In the genomic region with DNA sequence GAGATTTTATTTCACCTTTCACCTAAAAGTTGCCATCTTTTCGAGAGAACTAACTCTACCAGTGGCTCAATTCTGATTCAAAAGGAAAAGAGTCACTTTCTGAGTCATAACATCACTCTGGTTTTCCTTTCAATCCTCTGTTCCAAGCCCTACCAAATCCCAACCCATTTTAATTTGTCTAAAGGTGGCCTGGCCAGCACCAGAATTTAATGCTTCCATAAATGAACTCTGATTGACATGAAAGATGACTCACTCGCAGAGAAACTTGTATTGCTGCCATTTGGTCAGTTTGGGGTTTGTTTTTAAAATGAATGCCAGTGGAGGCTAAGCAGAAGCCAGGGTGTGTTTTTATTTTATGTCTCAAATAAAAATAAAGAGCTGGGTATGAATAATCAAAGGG, we compare ENCODE assay signal across 17 cellular contexts.
DNase-seq lines count a peak whose midpoint lies in the region; ATAC-seq, FAIRE-seq and TF ChIP-seq lines count a peak whose summit lies in the region.
"Had no signal": no experiment of that assay in that cellular context is flagged by ENCODE, and none has a peak within 500 bp of the region (broad histone marks: within the 10 kb centered on the region; RNA-seq: fewer than 3 reads in every experiment).

No MANE protein-coding gene starts in this region.

- WGBS in heart left ventricle, 4 donors, result 76 to 92% (median 85%) methylated on average over 2 of the region's 2 CpGs

- H3K4me2 ChIP-seq in astrocyte (ENCODE audit: low read length), result peak overlapping the region; percentile 32

- no peaks in the 10 kb centered on the region for H3K79me2 ChIP-seq in astrocyte (ENCODE audit: insufficient read depth, low read length)

- DNase-seq in DMS 273 (lab: John Stamatoyannopoulos, UW; ENCODE audit: unreplicated experiment) (peak; percentile 14), DMS 273 treated with DMSO at 0.1 percent for 48 hours (lab: John Stamatoyannopoulos, UW) (no peak), astrocyte (ENCODE audit: low read depth) (peak; percentile 86), fibroblast of villous mesenchyme (ENCODE audit: low read depth) (peak; percentile 55), stromal cell of bone marrow (ENCODE audit: low read depth) (peak; percentile 97), ecto neural progenitor cell (ENCODE audit: low spot score) (no peak), heart left ventricle (no peak)
- DNase-seq in effector CD8-positive, alpha-beta T cell (lab: John Stamatoyannopoulos, UW), result no peak
- DNase-seq: activated CD8-positive, alpha-beta T cell treated with anti-CD3 and anti-CD28 coated beads for 36 hours; activated naive CD4-positive, alpha-beta T cell; NCI-H1105 treated with DMSO at 0.1 percent for 48 hours; NCI-H510A; nucleus accumbens; stimulated activated CD4-positive, alpha-beta T cell treated with anti-CD3 and anti-CD28 coated beads, Interleukin-15, amount 100 ng/mL, for 24 hours; upper lobe of right lung had no signal

- no peak for ATAC-seq in heart left ventricle
- ATAC-seq: activated CD8-positive, alpha-beta T cell treated with anti-CD3 and anti-CD28 coated beads for 36 hours; upper lobe of right lung had no signal

- no peak overlapping the region for H3K27ac Mint-ChIP-seq in astrocyte (ENCODE audit: unreplicated experiment)
- H3K27ac Mint-ChIP-seq: activated CD8-positive, alpha-beta T cell treated with anti-CD3 and anti-CD28 coated beads for 36 hours had no signal

- H3K36me3 ChIP-seq in astrocyte (ENCODE audit: insufficient read depth, low read length), result no peaks in the 10 kb centered on the region
- H3K36me3 ChIP-seq in heart left ventricle, result no peaks in the 10 kb centered on the region
- H3K36me3 ChIP-seq: upper lobe of right lung had no signal

- H3K27me3 ChIP-seq in astrocyte (ENCODE audit: insufficient read depth, low read length) (no peaks in the 10 kb centered on the region), heart left ventricle (no peaks in the 10 kb centered on the region)
- H3K27me3 ChIP-seq: upper lobe of right lung had no signal

- no peak overlapping the region for H3K4me3 ChIP-seq in astrocyte (ENCODE audit: insufficient read depth, low read depth, low read length)
- no peak overlapping the region for H3K4me3 ChIP-seq in fibroblast of villous mesenchyme (ENCODE audit: low read depth, low read length)
- no peak overlapping the region for H3K4me3 ChIP-seq in heart left ventricle
- H3K4me3 ChIP-seq: lung, upper lobe of right lung had no signal

- TF ChIP-seq POLR2A in heart left ventricle (IDR thresholded peaks at IDR 0.05), result no peak

- no peak overlapping the region for H3K9ac ChIP-seq in astrocyte (ENCODE audit: low read length)

- H2AFZ ChIP-seq in astrocyte (ENCODE audit: low read depth, low read length), result no peak overlapping the region

- no peaks in the 10 kb centered on the region for H4K20me1 ChIP-seq in astrocyte (ENCODE audit: insufficient read depth, low read length)

- intact Hi-C loops in heart left ventricle (cut with DNase I), result no loop called here

- H3K9me3 ChIP-seq in astrocyte (ENCODE audit: insufficient read depth, low read depth, low read length) (no peaks in the 10 kb centered on the region), heart left ventricle (no peaks in the 10 kb centered on the region)
- H3K9me3 ChIP-seq: upper lobe of right lung had no signal

- no peak overlapping the region for H3K4me3 Mint-ChIP-seq in astrocyte (ENCODE audit: unreplicated experiment)
- H3K4me3 Mint-ChIP-seq: activated CD8-positive, alpha-beta T cell treated with anti-CD3 and anti-CD28 coated beads for 36 hours had no signal

- peaks cover 11% of the 10 kb centered on the region for H3K4me1 ChIP-seq in astrocyte (ENCODE audit: insufficient read depth, low read length)
- H3K4me1 ChIP-seq in heart left ventricle, result peaks cover 0 to 14% (median 0%) of the 10 kb centered on the region in 12 donors
- H3K4me1 ChIP-seq: upper lobe of right lung had no signal

- no peaks in the 10 kb centered on the region for H3K27me3 Mint-ChIP-seq in astrocyte (ENCODE audit: low read depth, unreplicated experiment)
- H3K27me3 Mint-ChIP-seq: activated CD8-positive, alpha-beta T cell treated with anti-CD3 and anti-CD28 coated beads for 36 hours had no signal

- no peaks in the 10 kb centered on the region for H3K36me3 Mint-ChIP-seq in astrocyte (ENCODE audit: low read depth, unreplicated experiment)

- no peak overlapping the region for H3K27ac ChIP-seq in astrocyte (ENCODE audit: low read depth, low read length)
- no peak overlapping the region for H3K27ac ChIP-seq in heart left ventricle
- H3K27ac ChIP-seq: 22Rv1, upper lobe of right lung had no signal

- FAIRE-seq in astrocyte (lab: Jason Lieb, UNC), result peak; percentile 82

- TF ChIP-seq CTCF in astrocyte (IDR thresholded peaks at IDR 0.05; ENCODE audit: insufficient read depth, low read depth, low read length), result no peak
- TF ChIP-seq CTCF in fibroblast of villous mesenchyme (IDR thresholded peaks at IDR 0.05; ENCODE audit: insufficient read depth, low read depth, low read length), result no peak
- TF ChIP-seq CTCF in heart left ventricle (IDR thresholded peaks at IDR 0.05), result no peak

- H3K9me3 Mint-ChIP-seq in astrocyte (ENCODE audit: unreplicated experiment), result no peaks in the 10 kb centered on the region
- H3K9me3 Mint-ChIP-seq: activated CD8-positive, alpha-beta T cell treated with anti-CD3 and anti-CD28 coated beads for 36 hours had no signal

- H3K4me1 Mint-ChIP-seq in astrocyte (ENCODE audit: low read depth, unreplicated experiment), result peaks cover 6% of the 10 kb centered on the region

Comparison
In these comparisons a context has a peak if more than half of its experiments do, and no peak if none do; other contexts are left out.
1. DNase-seq: peak in DMS 273 (single experiment), astrocyte (single experiment), fibroblast of villous mesenchyme (single experiment) and stromal cell of bone marrow (single experiment); none in DMS 273 treated with DMSO at 0.1 percent for 48 hours (single experiment), ecto neural progenitor cell (single experiment), heart left ventricle (0 of 5) and effector CD8-positive, alpha-beta T cell (single experiment).